ENCODE assay signal across 17 cellular contexts in the genomic region with DNA sequence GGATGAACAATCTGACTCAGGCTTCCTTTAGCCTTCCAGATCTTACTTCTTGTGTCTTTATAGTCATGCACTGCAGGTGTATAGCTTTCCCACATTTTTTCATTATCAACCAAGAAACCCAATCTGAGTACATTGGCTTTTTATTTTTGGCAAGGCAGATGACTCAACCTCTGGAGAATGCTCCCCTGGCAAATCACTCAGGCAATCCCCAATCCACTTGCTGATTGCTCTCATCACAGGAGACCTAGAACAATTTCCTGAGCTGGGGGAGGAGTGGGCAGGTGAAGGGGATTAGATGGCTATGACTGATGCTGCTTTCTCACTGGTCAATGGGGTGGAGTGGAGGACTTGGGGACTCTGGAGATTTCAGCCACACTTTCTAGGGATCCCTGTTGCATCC.
"Had no signal": no experiment of that assay in that cellular context is flagged by ENCODE, and none has a peak within 500 bp of the region (broad histone marks: within the 10 kb centered on the region; RNA-seq: fewer than 3 reads in every experiment).

No MANE protein-coding gene starts in this region.

- H3K9me3 Mint-ChIP-seq: activated CD4-positive, alpha-beta memory T cell treated with anti-CD3 and anti-CD28 coated beads, Interleukin-2, amount 10 ng/mL, durations not matched to agents 7 days and 5 days; activated naive CD8-positive, alpha-beta T cell treated with anti-CD3 and anti-CD28 coated beads for 36 hours; dendritic cell treated with granulocyte-macrophage colony-stimulating factor and Interleukin-4, amounts not matched to agents 40 ng/mL and 50 ng/mL, for 4 days had no signal

- H3K4me1 ChIP-seq: lower lobe of right lung, upper lobe of right lung had no signal

- H3K27me3 ChIP-seq: cardiac muscle cell, esophagus squamous epithelium, upper lobe of right lung had no signal

- H3K4me3 ChIP-seq: cardiac muscle cell, esophagus squamous epithelium, lower lobe of right lung, upper lobe of right lung had no signal

- H3K27ac Mint-ChIP-seq: activated CD4-positive, alpha-beta memory T cell treated with anti-CD3 and anti-CD28 coated beads, Interleukin-2, amount 10 ng/mL, durations not matched to agents 7 days and 5 days; activated CD8-positive, alpha-beta memory T cell treated with anti-CD3 and anti-CD28 coated beads, Interleukin-2, amount 10 ng/mL, durations not matched to agents 7 days and 5 days; activated naive CD8-positive, alpha-beta T cell treated with anti-CD3 and anti-CD28 coated beads for 36 hours; dendritic cell treated with granulocyte-macrophage colony-stimulating factor and Interleukin-4, amounts not matched to agents 40 ng/mL and 50 ng/mL, for 4 days; nephron had no signal

- H3K9me3 ChIP-seq: esophagus squamous epithelium, lower lobe of right lung, upper lobe of right lung had no signal

- ATAC-seq: activated CD8-positive, alpha-beta memory T cell treated with anti-CD3 and anti-CD28 coated beads, Interleukin-2, amount 10 ng/mL, durations not matched to agents 7 days and 5 days; lower lobe of right lung; upper lobe of right lung had no signal

- H3K4me3 Mint-ChIP-seq: activated CD4-positive, alpha-beta memory T cell treated with anti-CD3 and anti-CD28 coated beads, Interleukin-2, amount 10 ng/mL, durations not matched to agents 7 days and 5 days; activated CD8-positive, alpha-beta memory T cell treated with anti-CD3 and anti-CD28 coated beads, Interleukin-2, amount 10 ng/mL, durations not matched to agents 7 days and 5 days; activated naive CD8-positive, alpha-beta T cell treated with anti-CD3 and anti-CD28 coated beads for 36 hours; dendritic cell treated with granulocyte-macrophage colony-stimulating factor and Interleukin-4, amounts not matched to agents 40 ng/mL and 50 ng/mL, for 4 days; nephron had no signal

- H3K27me3 Mint-ChIP-seq: dendritic cell treated with granulocyte-macrophage colony-stimulating factor and Interleukin-4, amounts not matched to agents 40 ng/mL and 50 ng/mL, for 4 days had no signal

- H3K36me3 ChIP-seq: cardiac muscle cell, esophagus squamous epithelium, lower lobe of right lung, upper lobe of right lung had no signal

- DNase-seq: activated CD4-positive, alpha-beta memory T cell treated with anti-CD3 and anti-CD28 coated beads, Interleukin-2, amount 10 ng/mL, durations not matched to agents 7 days and 5 days; activated CD4-positive, alpha-beta T cell treated with anti-CD3 and anti-CD28 coated beads for 48 hours; activated CD4-positive, CD25-positive, alpha-beta regulatory T cell; activated CD8-positive, alpha-beta memory T cell treated with anti-CD3 and anti-CD28 coated beads, Interleukin-2, amount 10 ng/mL, durations not matched to agents 7 days and 5 days; activated naive CD8-positive, alpha-beta T cell treated with anti-CD3 and anti-CD28 coated beads for 36 hours; amniotic stem cell; effector memory CD4-positive, alpha-beta T cell; esophagus squamous epithelium; lower lobe of right lung; stimulated activated CD4-positive, alpha-beta T cell treated with anti-CD3 and anti-CD28 coated beads, Interleukin-12 subunit alpha, Interleukin-12 subunit beta, amount 100 ng/mL, for 4 hours; stimulated activated CD4-positive, alpha-beta T cell treated with anti-CD3 and anti-CD28 coated beads, Interleukin-1b, Interleukin-23, amount 100 ng/mL, for 48 hours; stimulated activated CD8-positive, alpha-beta memory T cell treated with anti-CD3 and anti-CD28 coated beads, Interleukin-4, amount 100 ng/mL, for 48 hours; stimulated activated naive CD4-positive, alpha-beta T cell; upper lobe of right lung had no signal

- H3K4me1 Mint-ChIP-seq: activated CD4-positive, alpha-beta memory T cell treated with anti-CD3 and anti-CD28 coated beads, Interleukin-2, amount 10 ng/mL, durations not matched to agents 7 days and 5 days; activated CD8-positive, alpha-beta memory T cell treated with anti-CD3 and anti-CD28 coated beads, Interleukin-2, amount 10 ng/mL, durations not matched to agents 7 days and 5 days; activated naive CD8-positive, alpha-beta T cell treated with anti-CD3 and anti-CD28 coated beads for 36 hours had no signal

- H3K27ac ChIP-seq: cardiac muscle cell, esophagus squamous epithelium, lower lobe of right lung, upper lobe of right lung had no signal

- H3K36me3 Mint-ChIP-seq: activated CD8-positive, alpha-beta memory T cell treated with anti-CD3 and anti-CD28 coated beads, Interleukin-2, amount 10 ng/mL, durations not matched to agents 7 days and 5 days; activated naive CD8-positive, alpha-beta T cell treated with anti-CD3 and anti-CD28 coated beads for 36 hours had no signal
